In the genomic region with DNA sequence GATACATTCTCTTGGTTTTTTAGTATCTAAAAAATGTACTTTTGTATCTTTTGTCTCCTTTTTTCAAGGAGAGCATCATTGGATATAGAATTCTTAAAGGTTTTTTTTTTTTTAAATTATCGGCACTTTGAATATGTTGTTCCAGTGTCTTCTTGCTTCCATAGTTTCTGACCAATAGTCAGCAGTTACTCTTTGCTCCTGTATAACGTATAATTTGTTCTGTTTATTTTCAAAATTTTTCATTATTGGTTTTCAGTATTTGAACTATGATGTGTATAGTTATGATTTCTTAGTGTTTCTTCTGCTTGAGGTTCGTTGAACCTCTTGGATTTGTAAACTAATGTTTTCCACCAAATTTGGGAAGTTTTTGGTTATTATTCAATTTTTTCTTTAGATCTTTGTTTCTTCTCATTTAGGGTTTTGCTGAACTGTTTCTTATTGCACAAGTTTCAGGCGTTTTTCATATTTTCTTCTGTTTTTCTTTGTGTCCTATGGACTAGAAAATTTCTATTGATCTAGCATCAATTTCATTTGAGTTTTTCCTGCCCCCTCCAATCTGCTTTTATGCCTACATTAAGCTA, we compare ENCODE assay signal across 13 cellular contexts.
DNase-seq lines count a peak whose midpoint lies in the region; ATAC-seq and TF ChIP-seq lines count a peak whose summit lies in the region.
"Had no signal": no experiment of that assay in that cellular context is flagged by ENCODE, and none has a peak within 500 bp of the region (broad histone marks: within the 10 kb centered on the region; RNA-seq: fewer than 3 reads in every experiment).

No MANE protein-coding gene starts in this region.

- H3K9me3 Mint-ChIP-seq in WTC11 = peaks cover 43% of the 10 kb centered on the region
- H3K9me3 Mint-ChIP-seq in stimulated activated naive CD8-positive, alpha-beta T cell treated with anti-CD3 and anti-CD28 coated beads, Interleukin-15, amount 100 ng/mL, for 72 hours = peaks cover 24 to 25% of the 10 kb centered on the region in 2 donors

- CTCF ChIA-PET in WTC11 (lab: Charles Lee) = interaction anchor here (2.4 kb wide), 1 partner anchor 20 kb away, joined by 8 read pairs; no protein-coding TSS in a partner anchor

- POLR2A ChIA-PET in WTC11 (lab: Charles Lee) = no interaction called here

- ATAC-seq in WTC11 = no peak
- no peak for ATAC-seq in stimulated activated naive CD8-positive, alpha-beta T cell treated with anti-CD3 and anti-CD28 coated beads, Interleukin-15, amount 100 ng/mL, for 72 hours
- ATAC-seq in HG02623 (IDR thresholded peaks at IDR 0.05; ENCODE audit: unreplicated experiment) = no peak

- H3K4me1 Mint-ChIP-seq in WTC11 = no peaks in the 10 kb centered on the region
- peaks cover 5% of the 10 kb centered on the region for H3K4me1 Mint-ChIP-seq in stimulated activated naive CD8-positive, alpha-beta T cell treated with anti-CD3 and anti-CD28 coated beads, Interleukin-15, amount 100 ng/mL, for 72 hours

- peaks cover 79% of the 10 kb centered on the region for H3K36me3 Mint-ChIP-seq in WTC11

- no peak overlapping the region for H3K27ac Mint-ChIP-seq in WTC11
- peak overlapping the region in 1 of 2 donors; percentile 65 for H3K27ac Mint-ChIP-seq in stimulated activated naive CD8-positive, alpha-beta T cell treated with anti-CD3 and anti-CD28 coated beads, Interleukin-15, amount 100 ng/mL, for 72 hours
- H3K27ac Mint-ChIP-seq: activated CD4-positive, alpha-beta T cell treated with anti-CD3 and anti-CD28 coated beads, Interleukin-2, amount 10 ng/mL, durations not matched to agents 7 days and 5 days; activated naive CD8-positive, alpha-beta T cell treated with anti-CD3 and anti-CD28 coated beads, Interleukin-2, amount 10 ng/mL, durations not matched to agents 7 days and 5 days had no signal

- DNase-seq in DMS53 treated with DMSO at 0.1 percent for 48 hours (lab: John Stamatoyannopoulos, UW; ENCODE audit: unreplicated experiment) (peak; percentile 52), LoVo (ENCODE audit: low spot score) (peak; percentile 29), WTC11 (ENCODE audit: low spot score) (no peak), iris pigment epithelial cell (ENCODE audit: low read depth) (peak; percentile 20), mucosa of gallbladder (ENCODE audit: low spot score) (no peak)
- DNase-seq in stimulated activated naive CD8-positive, alpha-beta T cell treated with anti-CD3 and anti-CD28 coated beads, Interleukin-15, amount 100 ng/mL, for 72 hours = no peak
- no peak for DNase-seq in stimulated activated CD4-positive, alpha-beta T cell treated with anti-CD3 and anti-CD28 coated beads, Interleukin-1b, Interleukin-23, amount 100 ng/mL, for 48 hours
- DNase-seq: activated CD4-positive, alpha-beta T cell treated with anti-CD3 and anti-CD28 coated beads, Interleukin-2, amount 10 ng/mL, durations not matched to agents 7 days and 5 days; activated naive CD8-positive, alpha-beta T cell treated with anti-CD3 and anti-CD28 coated beads, Interleukin-2, amount 10 ng/mL, durations not matched to agents 7 days and 5 days; EL; esophagus squamous epithelium; Peyer's patch had no signal

- no peak for TF ChIP-seq CTCF in WTC11 (IDR thresholded peaks at IDR 0.05)

- no peak overlapping the region for H3K4me3 Mint-ChIP-seq in WTC11
- no peak overlapping the region for H3K4me3 Mint-ChIP-seq in stimulated activated naive CD8-positive, alpha-beta T cell treated with anti-CD3 and anti-CD28 coated beads, Interleukin-15, amount 100 ng/mL, for 72 hours
- H3K4me3 Mint-ChIP-seq: activated CD4-positive, alpha-beta T cell treated with anti-CD3 and anti-CD28 coated beads, Interleukin-2, amount 10 ng/mL, durations not matched to agents 7 days and 5 days; activated naive CD8-positive, alpha-beta T cell treated with anti-CD3 and anti-CD28 coated beads, Interleukin-2, amount 10 ng/mL, durations not matched to agents 7 days and 5 days had no signal

- H3K27me3 Mint-ChIP-seq in WTC11 (ENCODE audit: low read depth) = no peaks in the 10 kb centered on the region
- H3K27me3 Mint-ChIP-seq in stimulated activated naive CD8-positive, alpha-beta T cell treated with anti-CD3 and anti-CD28 coated beads, Interleukin-15, amount 100 ng/mL, for 72 hours = no peaks in the 10 kb centered on the region
- H3K27me3 Mint-ChIP-seq: activated CD4-positive, alpha-beta T cell treated with anti-CD3 and anti-CD28 coated beads, Interleukin-2, amount 10 ng/mL, durations not matched to agents 7 days and 5 days; activated naive CD8-positive, alpha-beta T cell treated with anti-CD3 and anti-CD28 coated beads, Interleukin-2, amount 10 ng/mL, durations not matched to agents 7 days and 5 days had no signal

TF ChIP-seq in WTC11, 78 proteins besides CTCF, POLR2A, EP300 and RAD21:
- TF ChIP-seq RELA (CRISPR knock-in tag; IDR thresholded peaks at IDR 0.05; ENCODE audit: borderline replicate concordance) (no peak), ZNF317 (CRISPR knock-in tag; IDR thresholded peaks at IDR 0.05; ENCODE audit: borderline replicate concordance, low read depth) (peak; percentile 96)

Comparison
In these comparisons a context has a peak if more than half of its experiments do, and no peak if none do; other contexts are left out.
1. DNase-seq: peak in DMS53 treated with DMSO at 0.1 percent for 48 hours (single experiment), LoVo (single experiment) and iris pigment epithelial cell (single experiment); none in WTC11 (single experiment), stimulated activated naive CD8-positive, alpha-beta T cell treated with anti-CD3 and anti-CD28 coated beads, Interleukin-15, amount 100 ng/mL, for 72 hours (0 of 2), stimulated activated CD4-positive, alpha-beta T cell treated with anti-CD3 and anti-CD28 coated beads, Interleukin-1b, Interleukin-23, amount 100 ng/mL, for 48 hours (single experiment) and mucosa of gallbladder (single experiment).